ENCODE assay signal across 1 cellular context in genomic region chr2:121530563-121531334, GRCh38.
TF ChIP-seq lines count a peak whose summit lies in the region.

Gene RNU4ATAC (plus strand): TSS chr2:121530880.

TF ChIP-seq in K562, 482 proteins besides CTCF, POLR2A, EP300 and RAD21 (continued from another document and continues in another):
- TF ChIP-seq BCLAF1 (IDR thresholded peaks at IDR 0.05; ENCODE audit: borderline replicate concordance in 1 of 2, control insufficient read depth in 1 of 2, low read depth in 2 of 2, low read length in 1 of 2) (peak; percentile 66 to 100; a peak in 3 of 4 replicates), CHD2 (IDR thresholded peaks at IDR 0.05; ENCODE audit: low read depth, low read length) (peak; percentile 77), ZNF431 (CRISPR knock-in tag; IDR thresholded peaks at IDR 0.05) (peak; percentile 79), TSC22D4 (tag; IDR thresholded peaks at IDR 0.05) (no peak), DACH1 (IDR thresholded peaks at IDR 0.05; ENCODE audit: partially characterized antibody) (peak; percentile 46), NKRF (IDR thresholded peaks at IDR 0.05; ENCODE audit: borderline replicate concordance) (peak; percentile 49; the same call in 1 of the 2 replicates), TSHZ1 (CRISPR knock-in tag; IDR thresholded peaks at IDR 0.05) (no peak), ZNF668 (CRISPR knock-in tag; IDR thresholded peaks at IDR 0.05) (peak; percentile 53; the same call in 1 of the 2 replicates), ZBTB33 (CRISPR knock-in tag; IDR thresholded peaks at IDR 0.05) (peak; percentile 89), FOSL1 (tag; conservative IDR thresholded peaks at IDR 0.05) (peak; percentile 77), MCM3 (IDR thresholded peaks at IDR 0.05) (no peak), TAF9B (IDR thresholded peaks at IDR 0.05; ENCODE audit: partially characterized antibody) (peak; percentile 98), ZBTB1 (CRISPR knock-in tag; IDR thresholded peaks at IDR 0.05; ENCODE audit: borderline replicate concordance, low read depth) (no peak), ARID4B (CRISPR knock-in tag; IDR thresholded peaks at IDR 0.05) (peak; percentile 73), AFF1 (IDR thresholded peaks at IDR 0.05; ENCODE audit: low read depth in 1 of 2, partially characterized antibody in 2 of 2) (peak; percentile 86 to 98), SMARCA5 (IDR thresholded peaks at IDR 0.05) (no peak), SP1 (CRISPR knock-in tag; IDR thresholded peaks at IDR 0.05) (peak; percentile 96), MNT (conservative IDR thresholded peaks at IDR 0.05) (peak; percentile 65 to 66), RFX7 (CRISPR knock-in tag; IDR thresholded peaks at IDR 0.05) (peak; percentile 98), CUX1 (CRISPR knock-in tag; IDR thresholded peaks at IDR 0.05) (peak; percentile 87), GABPA (tag; conservative IDR thresholded peaks at IDR 0.05; ENCODE audit: low read depth) (peak; percentile 72; the same call in 1 of the 2 replicates), CBFA2T3 (IDR thresholded peaks at IDR 0.05) (peak; percentile 64), FOXK2 (conservative IDR thresholded peaks at IDR 0.05 in 1 of 2, IDR thresholded peaks at IDR 0.05 in 1 of 2; ENCODE audit: low read depth in 2 of 2) (peak; percentile 84 to 85)
